ENCODE assay signal across 8 cellular contexts in genomic region chr6:105994522-105995402, GRCh38.
A peak's percentile ranks its signal among the peaks of the same experiment; 100 is the strongest.
DNase-seq lines count a peak whose midpoint lies in the region; ATAC-seq and TF ChIP-seq lines count a peak whose summit lies in the region.

No MANE protein-coding gene starts in this region.

- DNase-seq in LoVo (ENCODE audit: low spot score) (peak; percentile 75), colonic mucosa (peak; percentile 68), left colon (peak; percentile 53 to 68)
- DNase-seq in activated CD4-positive, alpha-beta T cell treated with anti-CD3 and anti-CD28 coated beads for 1 hour: peak; percentile 26
- DNase-seq in stimulated activated CD4-positive, alpha-beta T cell treated with anti-CD3 and anti-CD28 coated beads, Interleukin-4, amount 100 ng/mL, for 24 hours: peak; percentile 54

- H3K27me3 ChIP-seq in colonic mucosa: peaks cover 32% of the 10 kb centered on the region

- intact Hi-C loops in colonic mucosa (cut with DNase I) (loop anchor here (10.0 kb wide), 1 partner anchor 100 kb away; no protein-coding TSS in a partner anchor), left colon (cut with DNase I, micrococcal nuclease) (loop anchor here in 1 of 2 donors (10.0 kb wide), 1 partner anchor 90 kb away; the partner anchor contains the start of gene PRDM1)

- peak overlapping the region; percentile 69 for H3K9ac ChIP-seq in ES-I3 (ENCODE audit: low read depth, low read length)
- peak overlapping the region; percentile 74 to 84 for H3K9ac ChIP-seq in colonic mucosa (ENCODE audit: low read depth in 2 of 2, low read length in 2 of 2)

- peak overlapping the region; percentile 58 for H3K4me3 ChIP-seq in colonic mucosa

- H3K4me1 ChIP-seq in ES-I3 (ENCODE audit: insufficient read depth, low read length) (peaks cover 5% of the 10 kb centered on the region), colonic mucosa (no peaks in the 10 kb centered on the region)

- H3K36me3 ChIP-seq in ES-I3 (ENCODE audit: insufficient read depth, low read length) (no peaks in the 10 kb centered on the region), colonic mucosa (no peaks in the 10 kb centered on the region)

- TF ChIP-seq CTCF in colonic mucosa (IDR thresholded peaks at IDR 0.05): no peak

- H3K27ac ChIP-seq in colonic mucosa: peak overlapping the region; percentile 78

- ATAC-seq in left colon: peak; percentile 19
- no peak for ATAC-seq in HG02870 (IDR thresholded peaks at IDR 0.05; ENCODE audit: unreplicated experiment)
- ATAC-seq in HG02938 (IDR thresholded peaks at IDR 0.05; ENCODE audit: unreplicated experiment): no peak

- H3K9me3 ChIP-seq in ES-I3 (ENCODE audit: control insufficient read depth, insufficient read depth, low read length) (no peaks in the 10 kb centered on the region), colonic mucosa (no peaks in the 10 kb centered on the region)
